ENCODE assay signal across 31 cellular contexts in genomic region chr10:67473850-67474633, GRCh38.
"Had no signal": no experiment of that assay in that cellular context is flagged by ENCODE, and none has a peak within 500 bp of the region (broad histone marks: within the 10 kb centered on the region; RNA-seq: fewer than 3 reads in every experiment).

No MANE protein-coding gene starts in this region.

- H3K27me3 Mint-ChIP-seq: naive B cell; natural killer cell treated with Interleukin-12 subunit alpha and Interleukin-12 subunit beta and Interleukin-15 and Interleukin-18, amount 100 ng/mL, for 72 hours; progenitor cell of endocrine pancreas; stimulated activated naive CD8-positive, alpha-beta T cell treated with anti-CD3 and anti-CD28 coated beads, Interleukin-15, amount 100 ng/mL, for 72 hours; type B pancreatic cell had no signal

- H3K79me2 ChIP-seq: parathyroid adenoma had no signal

- H3K4me3 ChIP-seq: psoas muscle, right lobe of liver, sigmoid colon, suprapubic skin, testis, tibial artery, transverse colon, upper lobe of right lung had no signal

- H2AFZ ChIP-seq: parathyroid adenoma had no signal

- H3K9ac ChIP-seq: parathyroid adenoma had no signal

- ATAC-seq: naive thymus-derived CD8-positive, alpha-beta T cell; natural killer cell treated with Interleukin-12 subunit alpha and Interleukin-12 subunit beta and Interleukin-15 and Interleukin-18, amount 100 ng/mL, for 72 hours; psoas muscle; right cardiac atrium; right lobe of liver; stimulated activated memory B cell treated with anti-CD40 and anti-IgM and Interleukin-4, amounts not matched to agents 10 μg/mL and 1 μg/mL and 100 μg/mL, for 72 hours; stimulated activated naive CD8-positive, alpha-beta T cell treated with anti-CD3 and anti-CD28 coated beads, Interleukin-15, amount 100 ng/mL, for 72 hours; stimulated activated naive CD8-positive, alpha-beta T cell treated with anti-CD3 and anti-CD28 coated beads, Interleukin-15, Interleukin-2, amounts not matched to agents 100 U/mL and 50 U/mL, for 24 hours; upper lobe of right lung had no signal

- H3K27ac Mint-ChIP-seq: naive thymus-derived CD8-positive, alpha-beta T cell; natural killer cell treated with Interleukin-12 subunit alpha and Interleukin-12 subunit beta and Interleukin-15 and Interleukin-18, amount 100 ng/mL, for 72 hours; nephron progenitor cell; progenitor cell of endocrine pancreas; stimulated activated memory B cell treated with anti-CD40 and anti-IgM and Interleukin-4, amounts not matched to agents 10 μg/mL and 1 μg/mL and 100 μg/mL, for 72 hours; stimulated activated naive CD8-positive, alpha-beta T cell treated with anti-CD3 and anti-CD28 coated beads, Interleukin-15, amount 100 ng/mL, for 72 hours; type B pancreatic cell had no signal

- H3K4me3 Mint-ChIP-seq: naive thymus-derived CD8-positive, alpha-beta T cell; natural killer cell treated with Interleukin-12 subunit alpha and Interleukin-12 subunit beta and Interleukin-15 and Interleukin-18, amount 100 ng/mL, for 72 hours; nephron progenitor cell; neural crest cell; stimulated activated memory B cell treated with anti-CD40 and anti-IgM and Interleukin-4, amounts not matched to agents 10 μg/mL and 1 μg/mL and 100 μg/mL, for 72 hours; stimulated activated naive CD8-positive, alpha-beta T cell treated with anti-CD3 and anti-CD28 coated beads, Interleukin-15, amount 100 ng/mL, for 72 hours; type B pancreatic cell had no signal

- H3K4me1 ChIP-seq: parathyroid adenoma, right lobe of liver, sigmoid colon, suprapubic skin, testis, tibial artery, transverse colon, upper lobe of right lung had no signal

- H3K36me3 Mint-ChIP-seq: stimulated activated memory B cell treated with anti-CD40 and anti-IgM and Interleukin-4, amounts not matched to agents 10 μg/mL and 1 μg/mL and 100 μg/mL, for 72 hours; type B pancreatic cell had no signal

- DNase-seq: naive B cell; naive thymus-derived CD8-positive, alpha-beta T cell; nephron progenitor cell; nucleus accumbens; posterior cingulate gyrus; psoas muscle; right cardiac atrium; right lobe of liver; sigmoid colon; small intestine; stimulated activated CD4-positive, alpha-beta T cell treated with anti-CD3 and anti-CD28 coated beads, Interleukin-15, amount 100 ng/mL, for 24 hours; stimulated activated CD4-positive, alpha-beta T cell treated with anti-CD3 and anti-CD28 coated beads, Interleukin-2, amount 100 ng/mL, for 24 hours; stimulated activated CD4-positive, alpha-beta T cell treated with anti-CD3 and anti-CD28 coated beads, Interleukin-2, amount 100 ng/mL, for 48 hours; stimulated activated CD4-positive, alpha-beta T cell treated with anti-CD3 and anti-CD28 coated beads, Interleukin-4, amount 100 ng/mL, for 4 hours; stimulated activated CD8-positive, alpha-beta memory T cell treated with anti-CD3 and anti-CD28 coated beads, Interleukin-4, amount 100 ng/mL, for 48 hours; stimulated activated naive CD4-positive, alpha-beta T cell; stimulated activated naive CD8-positive, alpha-beta T cell treated with anti-CD3 and anti-CD28 coated beads, Interleukin-15, amount 100 ng/mL, for 72 hours; stimulated activated naive CD8-positive, alpha-beta T cell treated with anti-CD3 and anti-CD28 coated beads, Interleukin-15, Interleukin-2, amounts not matched to agents 100 U/mL and 50 U/mL, for 24 hours; substantia nigra; testis; tibial artery; transverse colon; upper lobe of right lung had no signal

- H3K9me3 ChIP-seq: neutrophil, right lobe of liver, testis, transverse colon, upper lobe of right lung had no signal

- H3K4me1 Mint-ChIP-seq: naive B cell; naive thymus-derived CD8-positive, alpha-beta T cell; nephron progenitor cell; neural crest cell; stimulated activated memory B cell treated with anti-CD40 and anti-IgM and Interleukin-4, amounts not matched to agents 10 μg/mL and 1 μg/mL and 100 μg/mL, for 72 hours; stimulated activated naive CD8-positive, alpha-beta T cell treated with anti-CD3 and anti-CD28 coated beads, Interleukin-15, amount 100 ng/mL, for 72 hours had no signal

- H3K36me3 ChIP-seq: neutrophil, right lobe of liver, sigmoid colon, suprapubic skin, tibial artery, transverse colon, upper lobe of right lung had no signal

- H3K27me3 ChIP-seq: neutrophil, right lobe of liver, sigmoid colon, suprapubic skin, testis, tibial artery, transverse colon, upper lobe of right lung had no signal

- H3K27ac ChIP-seq: neutrophil, parathyroid adenoma, psoas muscle, right lobe of liver, sigmoid colon, suprapubic skin, testis, tibial artery, transverse colon, upper lobe of right lung had no signal
